Comparison of ENCODE assay signal across 7 cellular contexts in genomic region chr7:130921391-130922180, GRCh38.
DNase-seq lines count a peak whose midpoint lies in the region; ATAC-seq and FAIRE-seq lines count a peak whose summit lies in the region.

No MANE protein-coding gene starts in this region.

- DNase-seq in NCI-H1105 (lab: John Stamatoyannopoulos, UW), result peak; percentile 73
- DNase-seq in iris pigment epithelial cell (ENCODE audit: low read depth), result peak; percentile 96
- peak; percentile 71 for DNase-seq in small intestine
- no peak for DNase-seq in hepatic stellate cell (ENCODE audit: low spot score)
- no peak for DNase-seq in frontal cortex (ENCODE audit: low spot score in 2 of 2)

- no peaks in the 10 kb centered on the region for H3K9me3 ChIP-seq in small intestine (ENCODE audit: control insufficient read depth, low read depth)

- ATAC-seq in GM21786 (IDR thresholded peaks at IDR 0.05; ENCODE audit: unreplicated experiment), result no peak

- H3K27me3 ChIP-seq in small intestine (ENCODE audit: control insufficient read depth in 2 of 2, insufficient read depth in 2 of 2, low read length in 2 of 2), result no peaks in the 10 kb centered on the region

- H3K36me3 ChIP-seq in small intestine (ENCODE audit: control insufficient read depth in 2 of 2, insufficient read depth in 2 of 2, low read length in 2 of 2), result no peaks in the 10 kb centered on the region

- peak overlapping the region in 1 of 2 donors; percentile 33 for H3K4me3 ChIP-seq in small intestine (ENCODE audit: low read depth in 1 of 2, low read length in 2 of 2)

- H3K27ac ChIP-seq in angular gyrus (ENCODE audit: low read depth, low read length) (peak overlapping the region; percentile 89), small intestine (ENCODE audit: low read depth in 1 of 2, low read length in 1 of 2) (peak overlapping the region; percentile 69 to 83)

- WGBS in small intestine, 3 donors, result 16 to 43% (median 33%) methylated on average over 23 of the region's 23 CpGs

- peaks cover 11 to 23% of the 10 kb centered on the region in 2 donors for H3K4me1 ChIP-seq in small intestine (ENCODE audit: control insufficient read depth in 2 of 2, insufficient read depth in 1 of 2, low read depth in 1 of 2, low read length in 1 of 2)

- FAIRE-seq in small intestine (lab: Jason Lieb, UNC), result no peak
- FAIRE-seq in frontal cortex (lab: Jason Lieb, UNC), result no peak

Comparison
In these comparisons a context has a peak if more than half of its experiments do, and no peak if none do; other contexts are left out.
1. DNase-seq: peak in NCI-H1105 (single experiment), iris pigment epithelial cell (single experiment) and small intestine (single experiment); none in hepatic stellate cell (single experiment) and frontal cortex (0 of 2).